9 cellular contexts compared by ENCODE assay signal in the genomic region with DNA sequence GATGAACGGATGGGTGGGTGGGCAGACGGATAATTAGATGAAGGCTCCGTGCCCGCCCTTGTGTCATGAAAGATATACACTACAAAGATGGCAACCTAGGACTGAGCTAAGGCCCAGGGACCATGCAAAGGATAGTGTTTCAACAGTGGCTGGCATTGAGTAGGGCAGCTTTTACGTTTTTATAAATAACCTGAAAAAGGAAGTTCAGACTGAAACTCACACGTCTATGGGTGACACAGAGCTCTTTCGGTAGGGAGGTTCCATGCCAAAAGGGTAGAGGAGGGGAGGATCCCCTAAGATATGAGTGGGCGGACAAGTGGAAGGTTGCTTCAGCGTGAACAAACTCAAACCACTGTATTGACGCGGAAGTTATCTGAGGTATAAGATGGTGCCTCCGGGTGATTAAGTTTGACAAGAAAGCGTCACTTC.
DNase-seq lines count a peak whose midpoint lies in the region; ATAC-seq, FAIRE-seq and TF ChIP-seq lines count a peak whose summit lies in the region.
"Had no signal": no experiment of that assay in that cellular context is flagged by ENCODE, and none has a peak within 500 bp of the region (broad histone marks: within the 10 kb centered on the region; RNA-seq: fewer than 3 reads in every experiment).

No MANE protein-coding gene starts in this region.

- no peaks in the 10 kb centered on the region for H3K9me3 ChIP-seq in OCI-LY7 (ENCODE audit: low read length)
- H3K9me3 ChIP-seq in GM12878 (replicated peaks; ENCODE audit: control insufficient read depth, insufficient read depth, low read length): no peaks in the 10 kb centered on the region
- H3K9me3 ChIP-seq in breast epithelium: no peaks in the 10 kb centered on the region
- no peaks in the 10 kb centered on the region for H3K9me3 ChIP-seq in gastroesophageal sphincter

- no peak for TF ChIP-seq POLR2A in GM12878 (IDR thresholded peaks at IDR 0.05; ENCODE audit: low read depth, low read length)
- TF ChIP-seq POLR2A in breast epithelium (IDR thresholded peaks at IDR 0.05): no peak
- no peak for TF ChIP-seq POLR2A in gastroesophageal sphincter (IDR thresholded peaks at IDR 0.05)

- intact Hi-C loops in OCI-LY7 (cut with micrococcal nuclease; ENCODE audit: unreplicated experiment): loop anchor here (1.0 kb wide), 1 partner anchor 50 kb away; no protein-coding TSS in a partner anchor
- intact Hi-C loops in GM12878 (cut with micrococcal nuclease; ENCODE audit: unreplicated experiment): no loop called here
- intact Hi-C loops in breast epithelium (cut with DNase I; ENCODE audit: low total_unique reads): no loop called here

- H3K27ac ChIP-seq in OCI-LY7 (ENCODE audit: low read depth, low read length, poor library complexity, severe bottlenecking) (peak overlapping the region; percentile 85), GM12878 (ENCODE audit: control insufficient read depth, insufficient read depth) (peak overlapping the region; percentile 38; the same call in 1 of the 2 replicates), breast epithelium (no peak overlapping the region), gastroesophageal sphincter (no peak overlapping the region)

- H3K79me2 ChIP-seq in OCI-LY7 (ENCODE audit: insufficient read depth, low read depth, low read length) (peaks cover 21% of the 10 kb centered on the region; the same call in 1 of the 2 replicates), GM12878 (ENCODE audit: control insufficient read depth, insufficient read depth, low read length) (no peaks in the 10 kb centered on the region)

- no peak overlapping the region for H3K9ac ChIP-seq in GM12878 (ENCODE audit: control insufficient read depth, insufficient read depth, low read length)

- RAD21 ChIA-PET in GM12878 (lab: Charles Lee; ENCODE audit: unreplicated experiment): interaction anchor here (0.9 to 1.5 kb wide), 4 partner anchors 10 to 124 kb away, joined by 3 to 8 read pairs (median 4); no protein-coding TSS in a partner anchor

- H2AFZ ChIP-seq in OCI-LY7 (ENCODE audit: low read length): peak overlapping the region; percentile 11; the same call in 1 of the 2 replicates
- H2AFZ ChIP-seq in GM12878 (ENCODE audit: control insufficient read depth, low read depth, low read length): no peak overlapping the region; the same call in 1 of the 2 replicates

- H3K4me3 ChIP-seq in OCI-LY7 (ENCODE audit: low read depth, low read length, poor library complexity, severe bottlenecking) (peak overlapping the region; percentile 13), GM12878 (no peak overlapping the region), breast epithelium (no peak overlapping the region), gastroesophageal sphincter (no peak overlapping the region)

- peak; percentile 76 for FAIRE-seq in GM12878 (lab: Jason Lieb, UNC)

- ATAC-seq in GM18517 (IDR thresholded peaks at IDR 0.05; ENCODE audit: unreplicated experiment) (peak; percentile 89), HG02798 (IDR thresholded peaks at IDR 0.05; ENCODE audit: poor library complexity, unreplicated experiment) (peak; percentile 76), GM12878 (peak; percentile 88), gastroesophageal sphincter (no peak)
- ATAC-seq: HCT116 had no signal

- peaks cover 3% of the 10 kb centered on the region; the same call in 1 of the 2 replicates for H3K36me3 ChIP-seq in OCI-LY7 (ENCODE audit: insufficient read depth, low read length)
- H3K36me3 ChIP-seq in GM12878 (ENCODE audit: control insufficient read depth in 2 of 2, insufficient read depth in 2 of 2, low read length in 1 of 2): no peaks in the 10 kb centered on the region
- H3K36me3 ChIP-seq in breast epithelium: no peaks in the 10 kb centered on the region
- no peaks in the 10 kb centered on the region for H3K36me3 ChIP-seq in gastroesophageal sphincter

- H3K27me3 ChIP-seq in GM12878 (replicated peaks in 1 of 2; ENCODE audit: control insufficient read depth in 2 of 2, insufficient read depth in 2 of 2, low read length in 1 of 2): peaks cover 0 to 2% of the 10 kb centered on the region in 2 experiments; a peak in 1 of 4 replicates
- H3K27me3 ChIP-seq in breast epithelium: no peaks in the 10 kb centered on the region
- H3K27me3 ChIP-seq in gastroesophageal sphincter: peaks cover 15% of the 10 kb centered on the region

- TF ChIP-seq CTCF in OCI-LY7 (conservative IDR thresholded peaks at IDR 0.05; ENCODE audit: low read length) (no peak), GM12878 (IDR thresholded peaks at IDR 0.05 in 2 of 3, conservative IDR thresholded peaks at IDR 0.05 in 1 of 3; ENCODE audit: control insufficient read depth in 2 of 3, extremely low read depth in 1 of 3, insufficient read depth in 1 of 3, low read depth in 3 of 3, low read length in 3 of 3) (no peak), breast epithelium (IDR thresholded peaks at IDR 0.05) (no peak), gastroesophageal sphincter (IDR thresholded peaks at IDR 0.05) (no peak)

- H3K9me2 ChIP-seq in OCI-LY7 (ENCODE audit: insufficient read depth, low read length): no peaks in the 10 kb centered on the region

- no peak for TF ChIP-seq RAD21 in GM12878 (IDR thresholded peaks at IDR 0.05; ENCODE audit: insufficient read depth, low read depth, low read length)

- DNase-seq in OCI-LY7 (ENCODE audit: low spot score) (peak; percentile 47), GM12878 (ENCODE audit: low read depth, low spot score) (peak; percentile 87), breast epithelium (ENCODE audit: low spot score in 2 of 2) (no peak), dermis blood vessel endothelial cell (no peak), iPS-NIHi11 (ENCODE audit: low spot score) (no peak)

- peak overlapping the region; percentile 66 for H3K4me2 ChIP-seq in OCI-LY7 (ENCODE audit: low read length)
- peak overlapping the region; percentile 79 for H3K4me2 ChIP-seq in GM12878 (ENCODE audit: control insufficient read depth, insufficient read depth)

- BruUV-seq in OCI-LY7 (replicated peaks; lab: Mats Ljungman, UMichigan): no TSS peak
- no TSS peak for BruUV-seq in GM12878 (replicated peaks; lab: Mats Ljungman, UMichigan)

- TF ChIP-seq EP300 in GM12878 (IDR thresholded peaks at IDR 0.05; ENCODE audit: borderline replicate concordance in 1 of 2, control insufficient read depth in 1 of 2, low read depth in 2 of 2, low read length in 2 of 2) (peak; percentile 14 to 61; a peak in 1 of 4 replicates), gastroesophageal sphincter (IDR thresholded peaks at IDR 0.05) (no peak)

- SMC1A ChIA-PET in GM12878 (lab: Charles Lee; ENCODE audit: uncharacterized antibody, unreplicated experiment): interaction anchor here (1.0 to 3.0 kb wide), 9 partner anchors 10 to 121 kb away, joined by 3 to 30 read pairs (median 7); no protein-coding TSS in a partner anchor

- in situ Hi-C loops in GM12878 (cut with MboI): no loop called here

- POLR2A ChIA-PET in OCI-LY7 (lab: Charles Lee): interaction anchor here (0.7 to 7.4 kb wide), 22 partner anchors 10 to 99 kb away, joined by 3 to 88 read pairs (median 5); a partner anchor contains a TSS
- POLR2A ChIA-PET in GM12878 (lab: Charles Lee): interaction anchor here (0.6 kb wide), 1 partner anchor 25 kb away, joined by 4 read pairs; no protein-coding TSS in a partner anchor

- H4K20me1 ChIP-seq in OCI-LY7 (ENCODE audit: insufficient read depth, low read length) (no peaks in the 10 kb centered on the region), GM12878 (ENCODE audit: control insufficient read depth, insufficient read depth) (no peaks in the 10 kb centered on the region)

- WGBS in GM12878 (ENCODE audit: insufficient coverage, insufficient replicate concordance, low lambda C conversion rate, missing lambda C conversion rate): 11% methylated on average over 13 of the region's 13 CpGs
- 60 to 86% methylated on average over 1 to 11 of the region's 13 CpGs for WGBS in gastroesophageal sphincter (ENCODE audit: low coverage in 1 of 2), 2 donors

- CTCF ChIA-PET in OCI-LY7 (lab: Charles Lee; ENCODE audit: unreplicated experiment): interaction anchor here (1.1 to 2.8 kb wide), 7 partner anchors 9 to 90 kb away, joined by 3 to 20 read pairs (median 5); no protein-coding TSS in a partner anchor
- CTCF ChIA-PET in GM12878 (lab: Yijun Ruan, JAX): interaction anchor here (1.1 to 5.7 kb wide), 10 partner anchors 9 to 166 kb away, joined by 3 to 38 read pairs (median 4); no protein-coding TSS in a partner anchor

- peaks cover 100% of the 10 kb centered on the region for H3K4me1 ChIP-seq in OCI-LY7 (ENCODE audit: insufficient read depth, low read length, poor library complexity, severe bottlenecking)
- peaks cover 39% of the 10 kb centered on the region for H3K4me1 ChIP-seq in GM12878 (ENCODE audit: control insufficient read depth, insufficient read depth, low read length)
- H3K4me1 ChIP-seq in breast epithelium: no peaks in the 10 kb centered on the region
- H3K4me1 ChIP-seq in gastroesophageal sphincter: peaks cover 0 to 12% (median 0%) of the 10 kb centered on the region in 3 donors

TF ChIP-seq in GM12878, 131 proteins besides CTCF, POLR2A, EP300 and RAD21 (continues in another document):
- TF ChIP-seq, protein P1, sequence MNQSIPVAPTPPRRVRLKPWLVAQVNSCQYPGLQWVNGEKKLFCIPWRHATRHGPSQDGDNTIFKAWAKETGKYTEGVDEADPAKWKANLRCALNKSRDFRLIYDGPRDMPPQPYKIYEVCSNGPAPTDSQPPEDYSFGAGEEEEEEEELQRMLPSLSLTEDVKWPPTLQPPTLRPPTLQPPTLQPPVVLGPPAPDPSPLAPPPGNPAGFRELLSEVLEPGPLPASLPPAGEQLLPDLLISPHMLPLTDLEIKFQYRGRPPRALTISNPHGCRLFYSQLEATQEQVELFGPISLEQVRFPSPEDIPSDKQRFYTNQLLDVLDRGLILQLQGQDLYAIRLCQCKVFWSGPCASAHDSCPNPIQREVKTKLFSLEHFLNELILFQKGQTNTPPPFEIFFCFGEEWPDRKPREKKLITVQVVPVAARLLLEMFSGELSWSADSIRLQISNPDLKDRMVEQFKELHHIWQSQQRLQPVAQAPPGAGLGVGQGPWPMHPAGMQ (IDR thresholded peaks at IDR 0.05; ENCODE audit: borderline replicate concordance): no peak
- TF ChIP-seq RAD51 (IDR thresholded peaks at IDR 0.05) (peak; percentile 43; the same call in 1 of the 2 replicates), IRF4 (IDR thresholded peaks at IDR 0.05; ENCODE audit: low read depth, low read length) (peak; percentile 62), PAX5 (IDR thresholded peaks at IDR 0.05; ENCODE audit: borderline replicate concordance, low read depth, low read length) (peak; percentile 56; the same call in 1 of the 2 replicates), BACH1 (IDR thresholded peaks at IDR 0.05; ENCODE audit: borderline replicate concordance) (no peak)
- TF ChIP-seq, protein P2, sequence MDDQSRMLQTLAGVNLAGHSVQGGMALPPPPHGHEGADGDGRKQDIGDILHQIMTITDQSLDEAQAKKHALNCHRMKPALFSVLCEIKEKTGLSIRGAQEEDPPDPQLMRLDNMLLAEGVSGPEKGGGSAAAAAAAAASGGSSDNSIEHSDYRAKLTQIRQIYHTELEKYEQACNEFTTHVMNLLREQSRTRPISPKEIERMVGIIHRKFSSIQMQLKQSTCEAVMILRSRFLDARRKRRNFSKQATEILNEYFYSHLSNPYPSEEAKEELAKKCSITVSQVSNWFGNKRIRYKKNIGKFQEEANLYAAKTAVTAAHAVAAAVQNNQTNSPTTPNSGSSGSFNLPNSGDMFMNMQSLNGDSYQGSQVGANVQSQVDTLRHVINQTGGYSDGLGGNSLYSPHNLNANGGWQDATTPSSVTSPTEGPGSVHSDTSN (IDR thresholded peaks at IDR 0.05; ENCODE audit: insufficient replicate concordance, low read depth, low read length): peak; percentile 6

Comparison
In these comparisons a context has a peak if more than half of its experiments do, and no peak if none do; other contexts are left out.
1. DNase-seq: peak in OCI-LY7 (single experiment) and GM12878 (single experiment); none in breast epithelium (0 of 2), dermis blood vessel endothelial cell (single experiment) and iPS-NIHi11 (single experiment).
2. H3K27ac ChIP-seq: peak in OCI-LY7 (single experiment) and GM12878 (single experiment); none in breast epithelium (0 of 2) and gastroesophageal sphincter (0 of 4).